In the genomic region with DNA sequence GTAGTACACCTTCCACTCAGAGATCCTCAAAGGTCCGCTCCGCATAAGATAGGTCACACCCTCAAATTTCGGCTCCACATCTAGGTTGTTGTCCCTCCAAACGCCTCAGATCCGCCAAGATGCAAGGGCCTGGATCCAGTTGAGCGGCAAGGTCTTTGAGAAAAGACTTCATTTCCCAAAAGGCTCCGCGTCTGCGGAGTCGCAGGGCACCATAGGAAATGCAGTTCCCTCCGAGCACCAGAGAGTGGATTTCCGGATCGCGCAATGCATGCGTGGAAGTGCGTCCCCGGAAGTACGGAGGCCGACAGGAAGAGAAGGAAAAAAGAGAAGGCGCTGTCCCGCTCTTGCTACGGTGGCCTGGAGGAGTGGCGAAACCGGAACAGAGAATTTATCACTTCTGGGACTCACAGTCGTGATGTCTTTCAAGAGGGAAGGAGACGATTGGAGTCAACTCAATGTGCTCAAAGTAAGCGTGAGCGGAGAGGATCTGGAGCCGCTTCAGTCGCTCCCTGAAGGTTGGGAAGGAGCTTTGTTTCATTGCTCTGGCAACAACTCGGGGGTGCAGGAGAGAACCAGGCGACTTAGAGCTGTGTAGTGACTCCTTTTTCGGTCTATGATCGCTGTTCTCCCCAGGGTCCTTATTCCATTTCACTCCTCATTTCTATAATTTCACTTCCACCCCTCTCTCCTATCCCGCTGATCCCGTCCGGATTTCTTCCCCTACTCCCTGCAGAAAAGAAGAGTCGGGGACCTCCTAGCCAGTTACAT, we compare ENCODE assay signal across 1 cellular context.
TF ChIP-seq lines count a peak whose summit lies in the region.

A gene with protein sequence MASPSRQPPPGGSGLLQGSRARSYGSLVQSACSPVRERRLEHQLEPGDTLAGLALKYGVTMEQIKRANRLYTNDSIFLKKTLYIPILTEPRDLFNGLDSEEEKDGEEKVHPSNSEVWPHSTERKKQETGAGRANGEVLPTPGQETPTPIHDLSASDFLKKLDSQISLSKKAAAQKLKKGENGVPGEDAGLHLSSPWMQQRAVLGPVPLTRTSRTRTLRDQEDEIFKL (minus strand): TSS at position 165 of the 768 bp plus-strand sequence. CDS start 644 bp downstream, outside the sequence.
A gene with protein sequence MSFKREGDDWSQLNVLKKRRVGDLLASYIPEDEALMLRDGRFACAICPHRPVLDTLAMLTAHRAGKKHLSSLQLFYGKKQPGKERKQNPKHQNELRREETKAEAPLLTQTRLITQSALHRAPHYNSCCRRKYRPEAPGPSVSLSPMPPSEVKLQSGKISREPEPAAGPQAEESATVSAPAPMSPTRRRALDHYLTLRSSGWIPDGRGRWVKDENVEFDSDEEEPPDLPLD (plus strand): TSS at position 407 of the 768 bp plus-strand sequence. CDS start 9 bp downstream, at position 416.

TF ChIP-seq in HepG2, 621 proteins besides CTCF, POLR2A, EP300 and RAD21 (continued from another document and continues in another):
- TF ChIP-seq, protein P1, sequence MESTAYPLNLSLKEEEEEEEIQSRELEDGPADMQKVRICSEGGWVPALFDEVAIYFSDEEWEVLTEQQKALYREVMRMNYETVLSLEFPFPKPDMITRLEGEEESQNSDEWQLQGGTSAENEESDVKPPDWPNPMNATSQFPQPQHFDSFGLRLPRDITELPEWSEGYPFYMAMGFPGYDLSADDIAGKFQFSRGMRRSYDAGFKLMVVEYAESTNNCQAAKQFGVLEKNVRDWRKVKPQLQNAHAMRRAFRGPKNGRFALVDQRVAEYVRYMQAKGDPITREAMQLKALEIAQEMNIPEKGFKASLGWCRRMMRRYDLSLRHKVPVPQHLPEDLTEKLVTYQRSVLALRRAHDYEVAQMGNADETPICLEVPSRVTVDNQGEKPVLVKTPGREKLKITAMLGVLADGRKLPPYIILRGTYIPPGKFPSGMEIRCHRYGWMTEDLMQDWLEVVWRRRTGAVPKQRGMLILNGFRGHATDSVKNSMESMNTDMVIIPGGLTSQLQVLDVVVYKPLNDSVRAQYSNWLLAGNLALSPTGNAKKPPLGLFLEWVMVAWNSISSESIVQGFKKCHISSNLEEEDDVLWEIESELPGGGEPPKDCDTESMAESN (CRISPR knock-in tag; conservative IDR thresholded peaks at IDR 0.05): 0 out of 2 replicates have a peak, but pooled peaks have one; percentile 60
- TF ChIP-seq RELA (CRISPR knock-in tag; IDR thresholded peaks at IDR 0.05) (no peak), ZNF382 (CRISPR knock-in tag; IDR thresholded peaks at IDR 0.05; ENCODE audit: borderline replicate concordance) (no peak), PHF20 (CRISPR knock-in tag; IDR thresholded peaks at IDR 0.05) (peak; percentile 99), REL (CRISPR knock-in tag; conservative IDR thresholded peaks at IDR 0.05) (no peak), ZBTB38 (CRISPR knock-in tag; IDR thresholded peaks at IDR 0.05) (0 out of 2 replicates have a peak, but pooled peaks have one; percentile 66), ATAD3A (CRISPR knock-in tag; IDR thresholded peaks at IDR 0.05) (no peak), ZNF136 (CRISPR knock-in tag; IDR thresholded peaks at IDR 0.05; ENCODE audit: low read depth) (0 out of 2 replicates have a peak, but pooled peaks have one; percentile 47), MLLT10 (CRISPR knock-in tag; IDR thresholded peaks at IDR 0.05) (no peak), ZNF160 (CRISPR knock-in tag; IDR thresholded peaks at IDR 0.05) (0 out of 2 replicates have a peak, but pooled peaks have one; percentile 33), ZNF24 (IDR thresholded peaks at IDR 0.05) (no peak), RORA (CRISPR knock-in tag; IDR thresholded peaks at IDR 0.05) (no peak), ZFP36 (IDR thresholded peaks at IDR 0.05; ENCODE audit: borderline replicate concordance, low read depth, low read length, partially characterized antibody) (no peak), SAFB2 (CRISPR knock-in tag; IDR thresholded peaks at IDR 0.05; ENCODE audit: borderline replicate concordance, low read depth) (peak; percentile 77; the same call in 1 of the 2 replicates), TEAD2 (CRISPR knock-in tag; IDR thresholded peaks at IDR 0.05) (no peak), NR3C1 (CRISPR knock-in tag; IDR thresholded peaks at IDR 0.05) (no peak), ZFP90 (CRISPR knock-in tag; IDR thresholded peaks at IDR 0.05; ENCODE audit: borderline replicate concordance) (peak; percentile 70; the same call in 1 of the 2 replicates), MYNN (CRISPR knock-in tag; IDR thresholded peaks at IDR 0.05; ENCODE audit: low read depth) (peak; percentile 19; the same call in 1 of the 2 replicates), FOXP1 (IDR thresholded peaks at IDR 0.05) (no peak), FOXP1 (CRISPR knock-in tag; IDR thresholded peaks at IDR 0.05) (no peak)
- TF ChIP-seq, protein P2, sequence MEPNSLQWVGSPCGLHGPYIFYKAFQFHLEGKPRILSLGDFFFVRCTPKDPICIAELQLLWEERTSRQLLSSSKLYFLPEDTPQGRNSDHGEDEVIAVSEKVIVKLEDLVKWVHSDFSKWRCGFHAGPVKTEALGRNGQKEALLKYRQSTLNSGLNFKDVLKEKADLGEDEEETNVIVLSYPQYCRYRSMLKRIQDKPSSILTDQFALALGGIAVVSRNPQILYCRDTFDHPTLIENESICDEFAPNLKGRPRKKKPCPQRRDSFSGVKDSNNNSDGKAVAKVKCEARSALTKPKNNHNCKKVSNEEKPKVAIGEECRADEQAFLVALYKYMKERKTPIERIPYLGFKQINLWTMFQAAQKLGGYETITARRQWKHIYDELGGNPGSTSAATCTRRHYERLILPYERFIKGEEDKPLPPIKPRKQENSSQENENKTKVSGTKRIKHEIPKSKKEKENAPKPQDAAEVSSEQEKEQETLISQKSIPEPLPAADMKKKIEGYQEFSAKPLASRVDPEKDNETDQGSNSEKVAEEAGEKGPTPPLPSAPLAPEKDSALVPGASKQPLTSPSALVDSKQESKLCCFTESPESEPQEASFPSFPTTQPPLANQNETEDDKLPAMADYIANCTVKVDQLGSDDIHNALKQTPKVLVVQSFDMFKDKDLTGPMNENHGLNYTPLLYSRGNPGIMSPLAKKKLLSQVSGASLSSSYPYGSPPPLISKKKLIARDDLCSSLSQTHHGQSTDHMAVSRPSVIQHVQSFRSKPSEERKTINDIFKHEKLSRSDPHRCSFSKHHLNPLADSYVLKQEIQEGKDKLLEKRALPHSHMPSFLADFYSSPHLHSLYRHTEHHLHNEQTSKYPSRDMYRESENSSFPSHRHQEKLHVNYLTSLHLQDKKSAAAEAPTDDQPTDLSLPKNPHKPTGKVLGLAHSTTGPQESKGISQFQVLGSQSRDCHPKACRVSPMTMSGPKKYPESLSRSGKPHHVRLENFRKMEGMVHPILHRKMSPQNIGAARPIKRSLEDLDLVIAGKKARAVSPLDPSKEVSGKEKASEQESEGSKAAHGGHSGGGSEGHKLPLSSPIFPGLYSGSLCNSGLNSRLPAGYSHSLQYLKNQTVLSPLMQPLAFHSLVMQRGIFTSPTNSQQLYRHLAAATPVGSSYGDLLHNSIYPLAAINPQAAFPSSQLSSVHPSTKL (CRISPR knock-in tag; IDR thresholded peaks at IDR 0.05): peak; percentile 46; the same call in 1 of the 2 replicates
- TF ChIP-seq, protein P3, sequence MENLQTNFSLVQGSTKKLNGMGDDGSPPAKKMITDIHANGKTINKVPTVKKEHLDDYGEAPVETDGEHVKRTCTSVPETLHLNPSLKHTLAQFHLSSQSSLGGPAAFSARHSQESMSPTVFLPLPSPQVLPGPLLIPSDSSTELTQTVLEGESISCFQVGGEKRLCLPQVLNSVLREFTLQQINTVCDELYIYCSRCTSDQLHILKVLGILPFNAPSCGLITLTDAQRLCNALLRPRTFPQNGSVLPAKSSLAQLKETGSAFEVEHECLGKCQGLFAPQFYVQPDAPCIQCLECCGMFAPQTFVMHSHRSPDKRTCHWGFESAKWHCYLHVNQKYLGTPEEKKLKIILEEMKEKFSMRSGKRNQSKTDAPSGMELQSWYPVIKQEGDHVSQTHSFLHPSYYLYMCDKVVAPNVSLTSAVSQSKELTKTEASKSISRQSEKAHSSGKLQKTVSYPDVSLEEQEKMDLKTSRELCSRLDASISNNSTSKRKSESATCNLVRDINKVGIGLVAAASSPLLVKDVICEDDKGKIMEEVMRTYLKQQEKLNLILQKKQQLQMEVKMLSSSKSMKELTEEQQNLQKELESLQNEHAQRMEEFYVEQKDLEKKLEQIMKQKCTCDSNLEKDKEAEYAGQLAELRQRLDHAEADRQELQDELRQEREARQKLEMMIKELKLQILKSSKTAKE (CRISPR knock-in tag; IDR thresholded peaks at IDR 0.05; ENCODE audit: borderline replicate concordance): no peak
- TF ChIP-seq, protein P4, sequence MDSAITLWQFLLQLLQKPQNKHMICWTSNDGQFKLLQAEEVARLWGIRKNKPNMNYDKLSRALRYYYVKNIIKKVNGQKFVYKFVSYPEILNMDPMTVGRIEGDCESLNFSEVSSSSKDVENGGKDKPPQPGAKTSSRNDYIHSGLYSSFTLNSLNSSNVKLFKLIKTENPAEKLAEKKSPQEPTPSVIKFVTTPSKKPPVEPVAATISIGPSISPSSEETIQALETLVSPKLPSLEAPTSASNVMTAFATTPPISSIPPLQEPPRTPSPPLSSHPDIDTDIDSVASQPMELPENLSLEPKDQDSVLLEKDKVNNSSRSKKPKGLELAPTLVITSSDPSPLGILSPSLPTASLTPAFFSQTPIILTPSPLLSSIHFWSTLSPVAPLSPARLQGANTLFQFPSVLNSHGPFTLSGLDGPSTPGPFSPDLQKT (CRISPR knock-in tag; IDR thresholded peaks at IDR 0.05; ENCODE audit: borderline replicate concordance): peak; percentile 98; the same call in 1 of the 2 replicates
- TF ChIP-seq, protein P5, sequence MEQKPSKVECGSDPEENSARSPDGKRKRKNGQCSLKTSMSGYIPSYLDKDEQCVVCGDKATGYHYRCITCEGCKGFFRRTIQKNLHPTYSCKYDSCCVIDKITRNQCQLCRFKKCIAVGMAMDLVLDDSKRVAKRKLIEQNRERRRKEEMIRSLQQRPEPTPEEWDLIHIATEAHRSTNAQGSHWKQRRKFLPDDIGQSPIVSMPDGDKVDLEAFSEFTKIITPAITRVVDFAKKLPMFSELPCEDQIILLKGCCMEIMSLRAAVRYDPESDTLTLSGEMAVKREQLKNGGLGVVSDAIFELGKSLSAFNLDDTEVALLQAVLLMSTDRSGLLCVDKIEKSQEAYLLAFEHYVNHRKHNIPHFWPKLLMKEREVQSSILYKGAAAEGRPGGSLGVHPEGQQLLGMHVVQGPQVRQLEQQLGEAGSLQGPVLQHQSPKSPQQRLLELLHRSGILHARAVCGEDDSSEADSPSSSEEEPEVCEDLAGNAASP (CRISPR knock-in tag; IDR thresholded peaks at IDR 0.05; ENCODE audit: borderline replicate concordance): peak; percentile 26; the same call in 1 of the 2 replicates
- TF ChIP-seq, protein P6, sequence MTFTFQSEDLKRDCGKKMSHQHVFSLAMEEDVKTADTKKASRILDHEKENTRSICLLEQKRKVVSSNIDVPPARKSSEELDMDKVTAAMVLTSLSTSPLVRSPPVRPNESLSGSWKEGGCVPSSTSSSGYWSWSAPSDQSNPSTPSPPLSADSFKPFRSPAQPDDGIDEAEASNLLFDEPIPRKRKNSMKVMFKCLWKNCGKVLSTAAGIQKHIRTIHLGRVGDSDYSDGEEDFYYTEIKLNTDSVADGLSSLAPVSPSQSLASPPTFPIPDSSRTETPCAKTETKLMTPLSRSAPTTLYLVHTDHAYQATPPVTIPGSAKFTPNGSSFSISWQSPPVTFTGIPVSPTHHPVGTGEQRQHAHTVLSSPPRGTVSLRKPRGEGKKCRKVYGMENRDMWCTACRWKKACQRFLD (CRISPR knock-in tag; IDR thresholded peaks at IDR 0.05; ENCODE audit: borderline replicate concordance): no peak; the same call in 1 of the 2 replicates
- TF ChIP-seq, protein P7, sequence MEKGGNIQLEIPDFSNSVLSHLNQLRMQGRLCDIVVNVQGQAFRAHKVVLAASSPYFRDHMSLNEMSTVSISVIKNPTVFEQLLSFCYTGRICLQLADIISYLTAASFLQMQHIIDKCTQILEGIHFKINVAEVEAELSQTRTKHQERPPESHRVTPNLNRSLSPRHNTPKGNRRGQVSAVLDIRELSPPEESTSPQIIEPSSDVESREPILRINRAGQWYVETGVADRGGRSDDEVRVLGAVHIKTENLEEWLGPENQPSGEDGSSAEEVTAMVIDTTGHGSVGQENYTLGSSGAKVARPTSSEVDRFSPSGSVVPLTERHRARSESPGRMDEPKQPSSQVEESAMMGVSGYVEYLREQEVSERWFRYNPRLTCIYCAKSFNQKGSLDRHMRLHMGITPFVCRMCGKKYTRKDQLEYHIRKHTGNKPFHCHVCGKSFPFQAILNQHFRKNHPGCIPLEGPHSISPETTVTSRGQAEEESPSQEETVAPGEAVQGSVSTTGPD (CRISPR knock-in tag; IDR thresholded peaks at IDR 0.05): no peak
- TF ChIP-seq, protein P8, sequence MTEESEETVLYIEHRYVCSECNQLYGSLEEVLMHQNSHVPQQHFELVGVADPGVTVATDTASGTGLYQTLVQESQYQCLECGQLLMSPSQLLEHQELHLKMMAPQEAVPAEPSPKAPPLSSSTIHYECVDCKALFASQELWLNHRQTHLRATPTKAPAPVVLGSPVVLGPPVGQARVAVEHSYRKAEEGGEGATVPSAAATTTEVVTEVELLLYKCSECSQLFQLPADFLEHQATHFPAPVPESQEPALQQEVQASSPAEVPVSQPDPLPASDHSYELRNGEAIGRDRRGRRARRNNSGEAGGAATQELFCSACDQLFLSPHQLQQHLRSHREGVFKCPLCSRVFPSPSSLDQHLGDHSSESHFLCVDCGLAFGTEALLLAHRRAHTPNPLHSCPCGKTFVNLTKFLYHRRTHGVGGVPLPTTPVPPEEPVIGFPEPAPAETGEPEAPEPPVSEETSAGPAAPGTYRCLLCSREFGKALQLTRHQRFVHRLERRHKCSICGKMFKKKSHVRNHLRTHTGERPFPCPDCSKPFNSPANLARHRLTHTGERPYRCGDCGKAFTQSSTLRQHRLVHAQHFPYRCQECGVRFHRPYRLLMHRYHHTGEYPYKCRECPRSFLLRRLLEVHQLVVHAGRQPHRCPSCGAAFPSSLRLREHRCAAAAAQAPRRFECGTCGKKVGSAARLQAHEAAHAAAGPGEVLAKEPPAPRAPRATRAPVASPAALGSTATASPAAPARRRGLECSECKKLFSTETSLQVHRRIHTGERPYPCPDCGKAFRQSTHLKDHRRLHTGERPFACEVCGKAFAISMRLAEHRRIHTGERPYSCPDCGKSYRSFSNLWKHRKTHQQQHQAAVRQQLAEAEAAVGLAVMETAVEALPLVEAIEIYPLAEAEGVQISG (CRISPR knock-in tag; IDR thresholded peaks at IDR 0.05): peak; percentile 98
